Comparison of ENCODE assay signal across 18 cellular contexts in genomic region chr11:64788321-64789215, GRCh38. TPM values are rescaled to one million over a fixed set of nuclear protein-coding genes. Genes with fewer than 3 reads are reported as not detected.
DNase-seq lines count a peak whose midpoint lies in the region; ATAC-seq and TF ChIP-seq lines count a peak whose summit lies in the region.
"Had no signal": no experiment of that assay in that cellular context is flagged by ENCODE, and none has a peak within 500 bp of the region (broad histone marks: within the 10 kb centered on the region; RNA-seq: fewer than 3 reads in every experiment).

No MANE protein-coding gene starts in this region.

- intact Hi-C loops in left cardiac atrium (cut with DNase I): loop anchor here in 1 of 2 donors (10.0 kb wide), 1 partner anchor 56 kb away; the partner anchor contains the start of gene CDC42BPG
- intact Hi-C loops in heart left ventricle (cut with DNase I): loop anchor here in 1 of 10 donors (5.0 kb wide), 1 partner anchor 104 kb away; no protein-coding TSS in a partner anchor
- intact Hi-C loops in spleen (cut with DNase I; ENCODE audit: low total_unique reads): loop anchor here (10.0 kb wide), 1 partner anchor 56 kb away; the partner anchor contains the start of gene CDC42BPG
- intact Hi-C loops in activated CD4-positive, alpha-beta T cell treated with anti-CD3 and anti-CD28 coated beads, Interleukin-2, amount 10 ng/mL, durations not matched to agents 24 days and 14 days (cut with micrococcal nuclease): no loop called here
- intact Hi-C loops in vagina (cut with DNase I): no loop called here

- H3K4me1 ChIP-seq in heart left ventricle (peaks cover 0 to 6% (median 4%) of the 10 kb centered on the region in 12 donors), spleen (peaks cover 0 to 39% (median 24%) of the 10 kb centered on the region in 6 donors), vagina (no peaks in the 10 kb centered on the region)
- H3K4me1 ChIP-seq: HAP-1 had no signal

- no peak overlapping the region for H3K27ac Mint-ChIP-seq in activated CD4-positive, alpha-beta T cell treated with anti-CD3 and anti-CD28 coated beads, Interleukin-2, amount 10 ng/mL, durations not matched to agents 24 days and 14 days

- H3K4me1 Mint-ChIP-seq in activated CD4-positive, alpha-beta T cell treated with anti-CD3 and anti-CD28 coated beads, Interleukin-2, amount 10 ng/mL, durations not matched to agents 24 days and 14 days: peaks cover 1% of the 10 kb centered on the region
- H3K4me1 Mint-ChIP-seq: CD14-positive monocyte had no signal

- TF ChIP-seq CTCF in heart left ventricle (IDR thresholded peaks at IDR 0.05) (no peak), spleen (IDR thresholded peaks at IDR 0.05 in 8 of 11, conservative IDR thresholded peaks at IDR 0.05 in 3 of 11) (no peak), vagina (IDR thresholded peaks at IDR 0.05) (no peak)

- no peak for ATAC-seq in left cardiac atrium
- no peak for ATAC-seq in heart left ventricle

- no peak for TF ChIP-seq POLR2A in heart left ventricle (IDR thresholded peaks at IDR 0.05)
- no peak for TF ChIP-seq POLR2A in spleen (IDR thresholded peaks at IDR 0.05)
- no peak for TF ChIP-seq POLR2A in vagina (IDR thresholded peaks at IDR 0.05)

- H3K27me3 ChIP-seq in heart left ventricle (no peaks in the 10 kb centered on the region), H7 (ENCODE audit: control insufficient read depth, insufficient read depth, low read length) (no peaks in the 10 kb centered on the region), spleen (replicated peaks in 1 of 7) (no peaks in the 10 kb centered on the region), vagina (no peaks in the 10 kb centered on the region)

- DNase-seq in left cardiac atrium (peak; percentile 14), heart left ventricle (no peak), H7 (peak; percentile 30), mesenteric fat pad (ENCODE audit: low spot score) (peak; percentile 73), spleen (peak; percentile 69), NCI-H1105 (lab: John Stamatoyannopoulos, UW) (no peak), vagina (ENCODE audit: extremely low spot score in 2 of 2) (no peak)
- no peak for DNase-seq in activated CD4-positive, alpha-beta T cell treated with anti-CD3 and anti-CD28 coated beads, Interleukin-2, amount 10 ng/mL, durations not matched to agents 24 days and 14 days
- DNase-seq: DMS153, MM.1S, NCI-H1092 treated with DMSO at 0.1 percent for 48 hours, NCI-H1694 treated with DMSO at 0.1 percent for 48 hours, NCI-H2107, NCI-H2227 treated with DMSO at 0.1 percent for 48 hours, NCI-H524 treated with DMSO at 0.1 percent for 48 hours had no signal

- H3K36me3 Mint-ChIP-seq in activated CD4-positive, alpha-beta T cell treated with anti-CD3 and anti-CD28 coated beads, Interleukin-2, amount 10 ng/mL, durations not matched to agents 24 days and 14 days (ENCODE audit: low read depth): peaks cover 14% of the 10 kb centered on the region

- 84 to 91% (median 85%) methylated on average over 6 to 9 of the region's 9 CpGs for WGBS in heart left ventricle, 4 donors
- WGBS in spleen, 5 donors: 83 to 90% (median 87%) methylated on average over 6 to 9 of the region's 9 CpGs

- H3K9me3 ChIP-seq in heart left ventricle: no peaks in the 10 kb centered on the region
- no peaks in the 10 kb centered on the region for H3K9me3 ChIP-seq in spleen
- H3K9me3 ChIP-seq in vagina: no peaks in the 10 kb centered on the region
- H3K9me3 ChIP-seq: HAP-1 had no signal

- H3K4me3 ChIP-seq in heart left ventricle: no peak overlapping the region
- H3K4me3 ChIP-seq in H7 (ENCODE audit: insufficient read depth, low read depth, low read length): no peak overlapping the region
- no peak overlapping the region for H3K4me3 ChIP-seq in spleen
- no peak overlapping the region for H3K4me3 ChIP-seq in vagina
- H3K4me3 ChIP-seq: HAP-1 had no signal

- H3K36me3 ChIP-seq in heart left ventricle (peaks cover 0 to 39% (median 15%) of the 10 kb centered on the region in 9 donors), H7 (replicated peaks; ENCODE audit: control insufficient read depth, insufficient read depth, low read length) (no peaks in the 10 kb centered on the region; the same call in 1 of the 2 replicates), spleen (peaks cover 0 to 61% (median 41%) of the 10 kb centered on the region in 6 donors), vagina (peaks cover 0 to 18% of the 10 kb centered on the region in 2 donors)
- H3K36me3 ChIP-seq: HAP-1 had no signal

- H3K27ac ChIP-seq in heart left ventricle (no peak overlapping the region), spleen (peak overlapping the region in 4 of 8 donors; percentile 18 to 56 (median 54)), vagina (no peak overlapping the region)

- H3K27me3 Mint-ChIP-seq in activated CD4-positive, alpha-beta T cell treated with anti-CD3 and anti-CD28 coated beads, Interleukin-2, amount 10 ng/mL, durations not matched to agents 24 days and 14 days: no peaks in the 10 kb centered on the region

- H3K9me3 Mint-ChIP-seq in activated CD4-positive, alpha-beta T cell treated with anti-CD3 and anti-CD28 coated beads, Interleukin-2, amount 10 ng/mL, durations not matched to agents 24 days and 14 days: no peaks in the 10 kb centered on the region
- H3K9me3 Mint-ChIP-seq: CD14-positive monocyte had no signal

- H3K4me3 Mint-ChIP-seq in activated CD4-positive, alpha-beta T cell treated with anti-CD3 and anti-CD28 coated beads, Interleukin-2, amount 10 ng/mL, durations not matched to agents 24 days and 14 days: no peak overlapping the region
- H3K4me3 Mint-ChIP-seq: CD14-positive monocyte had no signal

RNA-seq across cellular contexts. Expression of gene SF1, which starts 10.2 kb away (rescaled TPM):
- total RNA-seq in left cardiac atrium (100 to 1,000 TPM; 154 to 208 TPM), heart left ventricle (100 to 1,000 TPM; 103 to 349 (median 157) TPM), mesenteric fat pad (302 TPM), spleen (100 to 1,000 TPM; 359 to 585 (median 458) TPM), vagina (278 TPM)
- polyA plus RNA-seq in heart left ventricle (10 to 100 TPM; 59.2 to 65.5 TPM), spleen (100 to 1,000 TPM in 2 of 3 donors, 10 to 100 TPM in 1; 54.2 to 140 (median 121) TPM)
- 66.5 and 80.0 TPM in 2 replicates for total RNA-seq in H7 (2014; rRNA removed; shearing (Covaris generic))
- 522 and 525 TPM in 2 replicates for total RNA-seq in activated CD4-positive, alpha-beta T cell treated with anti-CD3 and anti-CD28 coated beads, Interleukin-2, amount 10 ng/mL, durations not matched to agents 24 days and 14 days

RNA-seq across cellular contexts. Expression of gene MAP4K2, which starts 14.4 kb away (rescaled TPM):
- total RNA-seq in left cardiac atrium (10 to 100 TPM in 1 of 2 donors, 1 to 10 TPM in 1; 10.0 to 10.4 TPM), heart left ventricle (10 to 100 TPM in 3 of 9 donors, 1 to 10 TPM in 6; 7.0 to 27.5 (median 8.6) TPM), mesenteric fat pad (18.2 TPM), spleen (100 to 1,000 TPM in 1 of 7 donors, 10 to 100 TPM in 6; 41.5 to 106 (median 57.4) TPM), vagina (20.6 TPM)
- polyA plus RNA-seq in heart left ventricle (1 to 10 TPM; 7.8 to 9.5 TPM), spleen (10 to 100 TPM; 40.8 to 70.8 (median 63.8) TPM)
- 24.5 and 29.7 TPM in 2 replicates for total RNA-seq in H7 (2014; rRNA removed; shearing (Covaris generic))
- total RNA-seq in activated CD4-positive, alpha-beta T cell treated with anti-CD3 and anti-CD28 coated beads, Interleukin-2, amount 10 ng/mL, durations not matched to agents 24 days and 14 days: 63.5 and 67.3 TPM in 2 replicates

RNA-seq across cellular contexts. Expression of gene MEN1, which starts 21.8 kb away (rescaled TPM):
- total RNA-seq in left cardiac atrium (10 to 100 TPM in 1 of 2 donors, 1 to 10 TPM in 1; 9.0 to 12.3 TPM), heart left ventricle (10 to 100 TPM in 4 of 9 donors, 1 to 10 TPM in 5; 6.6 to 15.0 (median 9.0) TPM), mesenteric fat pad (18.5 TPM), spleen (10 to 100 TPM; 20.1 to 33.6 (median 28.2) TPM), vagina (27.0 TPM)
- polyA plus RNA-seq in heart left ventricle (10 to 100 TPM in 1 of 2 donors, 1 to 10 TPM in 1; 7.2 to 15.2 TPM), spleen (10 to 100 TPM; 17.8 to 27.6 (median 20.5) TPM)
- 31.7 and 40.0 TPM in 2 replicates for total RNA-seq in H7 (2014; rRNA removed; shearing (Covaris generic))
- total RNA-seq in activated CD4-positive, alpha-beta T cell treated with anti-CD3 and anti-CD28 coated beads, Interleukin-2, amount 10 ng/mL, durations not matched to agents 24 days and 14 days: 36.7 and 39.1 TPM in 2 replicates

RNA-seq across cellular contexts. Expression of gene PYGM, which starts 28.8 kb away (rescaled TPM):
- total RNA-seq in left cardiac atrium (10 to 100 TPM; 31.3 to 48.6 TPM), heart left ventricle (100 to 1,000 TPM in 4 of 9 donors, 10 to 100 TPM in 5; 51.6 to 167 (median 89.9) TPM), mesenteric fat pad (1.8 TPM), spleen (1 to 10 TPM; 2.7 to 7.2 (median 5.1) TPM), vagina (0.98 TPM)
- polyA plus RNA-seq in heart left ventricle (10 to 100 TPM; 10.3 to 71.8 TPM), spleen (1 to 10 TPM; 1.7 to 2.4 (median 2.1) TPM)
- total RNA-seq in H7 (2014; rRNA removed; shearing (Covaris generic)): 2.9 and 6.4 TPM in 2 replicates
- total RNA-seq in activated CD4-positive, alpha-beta T cell treated with anti-CD3 and anti-CD28 coated beads, Interleukin-2, amount 10 ng/mL, durations not matched to agents 24 days and 14 days: 2.4 and 3.1 TPM in 2 replicates

RNA-seq across cellular contexts. Expression of gene RASGRP2, which starts 44.6 kb away (rescaled TPM):
- total RNA-seq in left cardiac atrium (10 to 100 TPM; 25.3 to 37.1 TPM), heart left ventricle (10 to 100 TPM; 22.2 to 34.0 (median 28.1) TPM), mesenteric fat pad (22.0 TPM), spleen (100 to 1,000 TPM; 148 to 242 (median 206) TPM), vagina (27.5 TPM)
- polyA plus RNA-seq in heart left ventricle (10 to 100 TPM; 16.2 to 78.9 TPM), spleen (100 to 1,000 TPM; 216 to 283 (median 252) TPM)
- total RNA-seq in H7 (2014; rRNA removed; shearing (Covaris generic)): 9.2 and 12.3 TPM in 2 replicates
- 13.4 and 14.5 TPM in 2 replicates for total RNA-seq in activated CD4-positive, alpha-beta T cell treated with anti-CD3 and anti-CD28 coated beads, Interleukin-2, amount 10 ng/mL, durations not matched to agents 24 days and 14 days
- total RNA-seq: IMR-90 had no signal

Comparison
In these comparisons a context has a peak if more than half of its experiments do, and no peak if none do; other contexts are left out.
1. DNase-seq: peak in left cardiac atrium (single experiment), H7 (single experiment), mesenteric fat pad (single experiment) and spleen (single experiment); none in heart left ventricle (0 of 5), NCI-H1105 (single experiment), activated CD4-positive, alpha-beta T cell treated with anti-CD3 and anti-CD28 coated beads, Interleukin-2, amount 10 ng/mL, durations not matched to agents 24 days and 14 days (single experiment) and vagina (0 of 2).